9 cellular contexts compared by ENCODE assay signal in genomic region chr11:23021287-23021863, GRCh38.
DNase-seq lines count a peak whose midpoint lies in the region; ATAC-seq, FAIRE-seq and TF ChIP-seq lines count a peak whose summit lies in the region.
"Had no signal": no experiment of that assay in that cellular context is flagged by ENCODE, and none has a peak within 500 bp of the region (broad histone marks: within the 10 kb centered on the region; RNA-seq: fewer than 3 reads in every experiment).

No MANE protein-coding gene starts in this region.

- peak; percentile 82 for TF ChIP-seq CTCF in astrocyte of the spinal cord (IDR thresholded peaks at IDR 0.05; ENCODE audit: low read depth, low read length)
- peak; percentile 79 for TF ChIP-seq CTCF in HepG2 (CRISPR knock-in tag; IDR thresholded peaks at IDR 0.05)

- H3K9ac ChIP-seq in HepG2 (ENCODE audit: insufficient read depth, low read depth, low read length), result no peak overlapping the region

- no peaks in the 10 kb centered on the region for H3K9me3 ChIP-seq in HepG2 (ENCODE audit: low read length)

- CTCF ChIA-PET in HepG2 (lab: Yijun Ruan, JAX; ENCODE audit: low intra/inter-chr PET ratio, low total read pairs), result interaction anchor here (1.1 kb wide), 2 partner anchors 518 to 1365 kb away, joined by 4 read pairs; no protein-coding TSS in a partner anchor

- no peak overlapping the region for H3K27ac ChIP-seq in HepG2 (ENCODE audit: extremely low read length, insufficient read depth, low read length)

- no peaks in the 10 kb centered on the region for H3K79me2 ChIP-seq in HepG2 (ENCODE audit: insufficient read depth, low read length)

- H2AFZ ChIP-seq in HepG2 (ENCODE audit: low read length), result no peak overlapping the region

- H3K27me3 ChIP-seq in HepG2 (ENCODE audit: control insufficient read depth in 1 of 2, insufficient read depth in 2 of 2, low read length in 2 of 2), result no peaks in the 10 kb centered on the region

- DNase-seq in DMS 273 (lab: John Stamatoyannopoulos, UW; ENCODE audit: unreplicated experiment) (peak; percentile 34), DMS 273 treated with DMSO at 0.1 percent for 48 hours (lab: John Stamatoyannopoulos, UW) (no peak), KBM-7 (peak; percentile 23), astrocyte of the spinal cord (ENCODE audit: low read depth, low spot score) (peak; percentile 40), HepG2 (ENCODE audit: low spot score) (peak; percentile 9)
- DNase-seq in activated effector memory CD4-positive, alpha-beta T cell treated with anti-CD3 and anti-CD28 coated beads, Interleukin-2, amount 50 U/mL, for 16 hours, result no peak
- no peak for DNase-seq in activated naive CD4-positive, alpha-beta T cell treated with Interleukin-2 at 50 U/mL for 16 hours

- H3K36me3 ChIP-seq in HepG2 (replicated peaks in 1 of 2; ENCODE audit: control insufficient read depth in 1 of 2, insufficient read depth in 2 of 2, low read length in 2 of 2), result no peaks in the 10 kb centered on the region

- no peaks in the 10 kb centered on the region for H3K4me1 ChIP-seq in HepG2 (ENCODE audit: insufficient read depth, low read length)

- no peak for TF ChIP-seq EP300 in HepG2 (IDR thresholded peaks at IDR 0.05; ENCODE audit: low read depth in 2 of 2, low read length in 2 of 2)
- TF ChIP-seq EP300 in HepG2 (CRISPR knock-in tag; IDR thresholded peaks at IDR 0.05; ENCODE audit: borderline replicate concordance), result no peak

- POLR2A ChIA-PET in HepG2 (lab: Yijun Ruan, JAX), result no interaction called here

- in situ Hi-C loops in KBM-7 (cut with MboI; ENCODE audit: low pct_unique_long_range_greater_than_20kb, low sequenced_read_pairs) (no loop called here), astrocyte of the spinal cord (cut with HindIII; ENCODE audit: low sequenced_read_pairs) (no loop called here), HepG2 (cut with HindIII; ENCODE audit: extremely low pct_ligation_motif_present, low pct_unique_long_range_greater_than_20kb) (no loop called here)

- no TSS peak for BruUV-seq in HepG2 (replicated peaks; lab: Mats Ljungman, UMichigan)

- TF ChIP-seq RAD21 in HepG2 (CRISPR knock-in tag; IDR thresholded peaks at IDR 0.05), result peak; percentile 53

- H3K4me2 ChIP-seq in HepG2 (ENCODE audit: low read depth, low read length), result no peak overlapping the region

- H3K4me3 ChIP-seq in astrocyte of the spinal cord (ENCODE audit: low read depth, low read length) (no peak overlapping the region), HepG2 (replicated peaks in 1 of 3; ENCODE audit: insufficient read depth in 1 of 3, low read depth in 2 of 3, low read length in 3 of 3) (no peak overlapping the region)

- FAIRE-seq in HepG2 (lab: Jason Lieb, UNC), result peak; percentile 43
- FAIRE-seq: A204.1 had no signal

- no peak for TF ChIP-seq POLR2A in HepG2 (IDR thresholded peaks at IDR 0.05; ENCODE audit: insufficient read depth in 1 of 2, low read depth in 2 of 2, low read length in 2 of 2)

- peak; percentile 56 for ATAC-seq in GM21367 (IDR thresholded peaks at IDR 0.05; ENCODE audit: unreplicated experiment)
- ATAC-seq in HepG2, result peak; percentile 87

- intact Hi-C loops in HepG2 (cut with micrococcal nuclease; ENCODE audit: unreplicated experiment), result no loop called here

- no peaks in the 10 kb centered on the region for H4K20me1 ChIP-seq in HepG2 (ENCODE audit: insufficient read depth, low read length)

- WGBS in HepG2 (ENCODE audit: low lambda C conversion rate), result 2% methylated on average over 3 of the region's 4 CpGs

TF ChIP-seq in HepG2, 621 proteins besides CTCF, POLR2A, EP300 and RAD21:
- TF ChIP-seq TAF1 (CRISPR knock-in tag; IDR thresholded peaks at IDR 0.05) (no peak), STAG1 (CRISPR knock-in tag; IDR thresholded peaks at IDR 0.05) (peak; percentile 81), ZBTB49 (CRISPR knock-in tag; IDR thresholded peaks at IDR 0.05; ENCODE audit: borderline replicate concordance) (no peak), KAT7 (CRISPR knock-in tag; IDR thresholded peaks at IDR 0.05; ENCODE audit: borderline replicate concordance) (no peak), GABPB1 (CRISPR knock-in tag; IDR thresholded peaks at IDR 0.05) (no peak), GTF2F1 (IDR thresholded peaks at IDR 0.05; ENCODE audit: low read length) (no peak), REST (IDR thresholded peaks at IDR 0.05; ENCODE audit: borderline replicate concordance in 1 of 2, low read depth in 1 of 2, low read length in 2 of 2) (no peak), HIVEP1 (CRISPR knock-in tag; IDR thresholded peaks at IDR 0.05) (no peak), PHF21A (CRISPR knock-in tag; IDR thresholded peaks at IDR 0.05) (no peak), ZNF564 (CRISPR knock-in tag; IDR thresholded peaks at IDR 0.05) (no peak), ZMYM2 (CRISPR knock-in tag; IDR thresholded peaks at IDR 0.05) (no peak), KDM2A (CRISPR knock-in tag; IDR thresholded peaks at IDR 0.05; ENCODE audit: borderline replicate concordance, low read depth) (no peak), SMC3 (IDR thresholded peaks at IDR 0.05; ENCODE audit: low read length) (peak; percentile 34; the same call in 1 of the 2 replicates), ZNF138 (CRISPR knock-in tag; IDR thresholded peaks at IDR 0.05; ENCODE audit: low read depth) (no peak), ZNF326 (CRISPR knock-in tag; IDR thresholded peaks at IDR 0.05; ENCODE audit: borderline replicate concordance) (no peak)
- TF ChIP-seq, protein P1, sequence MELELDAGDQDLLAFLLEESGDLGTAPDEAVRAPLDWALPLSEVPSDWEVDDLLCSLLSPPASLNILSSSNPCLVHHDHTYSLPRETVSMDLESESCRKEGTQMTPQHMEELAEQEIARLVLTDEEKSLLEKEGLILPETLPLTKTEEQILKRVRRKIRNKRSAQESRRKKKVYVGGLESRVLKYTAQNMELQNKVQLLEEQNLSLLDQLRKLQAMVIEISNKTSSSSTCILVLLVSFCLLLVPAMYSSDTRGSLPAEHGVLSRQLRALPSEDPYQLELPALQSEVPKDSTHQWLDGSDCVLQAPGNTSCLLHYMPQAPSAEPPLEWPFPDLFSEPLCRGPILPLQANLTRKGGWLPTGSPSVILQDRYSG (CRISPR knock-in tag; IDR thresholded peaks at IDR 0.05), result no peak

Comparison
In these comparisons a context has a peak if more than half of its experiments do, and no peak if none do; other contexts are left out.
1. DNase-seq: peak in DMS 273 (single experiment), KBM-7 (single experiment), astrocyte of the spinal cord (single experiment) and HepG2 (single experiment); none in DMS 273 treated with DMSO at 0.1 percent for 48 hours (single experiment), activated effector memory CD4-positive, alpha-beta T cell treated with anti-CD3 and anti-CD28 coated beads, Interleukin-2, amount 50 U/mL, for 16 hours (single experiment) and activated naive CD4-positive, alpha-beta T cell treated with Interleukin-2 at 50 U/mL for 16 hours (single experiment).